ENCODE assay signal across 8 cellular contexts in genomic region chr9:6703898-6704639, GRCh38. TPM values are rescaled to one million over a fixed set of nuclear protein-coding genes. Genes with fewer than 3 reads are reported as not detected.
DNase-seq lines count a peak whose midpoint lies in the region; ATAC-seq and TF ChIP-seq lines count a peak whose summit lies in the region.

No MANE protein-coding gene starts in this region.

- H3K4me1 Mint-ChIP-seq in chondrocyte (ENCODE audit: low read depth): peaks cover 5% of the 10 kb centered on the region

- peaks cover 3% of the 10 kb centered on the region for H3K9me3 Mint-ChIP-seq in chondrocyte (ENCODE audit: low read depth)

- DNase-seq in NCI-H2107 treated with DMSO at 0.1 percent for 48 hours (lab: John Stamatoyannopoulos, UW; ENCODE audit: unreplicated experiment) (peak; percentile 48), chondrocyte (ENCODE audit: low spot score) (no peak), left kidney (ENCODE audit: low read depth, low spot score) (peak; percentile 94), putamen (ENCODE audit: low spot score) (no peak)
- peak; percentile 89 for DNase-seq in activated CD4-positive, CD25-positive, alpha-beta regulatory T cell treated with anti-CD3 and anti-CD28 coated beads, Interleukin-2, amount 50 U/mL, for 72 hours
- DNase-seq in stimulated activated CD4-positive, alpha-beta T cell treated with anti-CD3 and anti-CD28 coated beads, Interleukin-4, amount 100 ng/mL, for 24 hours: peak; percentile 89

- H3K36me3 Mint-ChIP-seq in chondrocyte (ENCODE audit: low read depth): peaks cover 1% of the 10 kb centered on the region

- H3K4me3 Mint-ChIP-seq in chondrocyte (ENCODE audit: unreplicated experiment): peak overlapping the region; percentile 88

- peak; percentile 82 for ATAC-seq in GM18519 (IDR thresholded peaks at IDR 0.05; ENCODE audit: low FRiP score, unreplicated experiment)
- ATAC-seq in HG03045 (IDR thresholded peaks at IDR 0.05; ENCODE audit: unreplicated experiment): peak; percentile 84

- no peak for TF ChIP-seq CTCF in chondrocyte (IDR thresholded peaks at IDR 0.05)

- no peaks in the 10 kb centered on the region for H3K27me3 Mint-ChIP-seq in chondrocyte (ENCODE audit: low read depth)

- H3K27ac Mint-ChIP-seq in chondrocyte (ENCODE audit: unreplicated experiment): peak overlapping the region; percentile 77

RNA-seq across cellular contexts. Expression of gene KDM4C, which starts 53.7 kb away (rescaled TPM):
- 18.1 to 24.3 TPM (median 21.5 TPM) in 3 replicates for total RNA-seq in chondrocyte

RNA-seq across cellular contexts. Expression of gene GLDC, which starts 58.5 kb away (rescaled TPM):
- 0.25 to 0.48 TPM (median 0.44 TPM) in 3 replicates for total RNA-seq in chondrocyte

Comparison
In these comparisons a context has a peak if more than half of its experiments do, and no peak if none do; other contexts are left out.
1. DNase-seq: peak in NCI-H2107 treated with DMSO at 0.1 percent for 48 hours (single experiment), activated CD4-positive, CD25-positive, alpha-beta regulatory T cell treated with anti-CD3 and anti-CD28 coated beads, Interleukin-2, amount 50 U/mL, for 72 hours (single experiment), left kidney (single experiment) and stimulated activated CD4-positive, alpha-beta T cell treated with anti-CD3 and anti-CD28 coated beads, Interleukin-4, amount 100 ng/mL, for 24 hours (single experiment); none in chondrocyte (single experiment) and putamen (single experiment).